In genomic region chr10:490256-490655, GRCh38 we compare ENCODE assay signal across 16 cellular contexts.
A peak's percentile ranks its signal among the peaks of the same experiment; 100 is the strongest.
DNase-seq lines count a peak whose midpoint lies in the region; ATAC-seq and TF ChIP-seq lines count a peak whose summit lies in the region.
"Had no signal": no experiment of that assay in that cellular context is flagged by ENCODE, and none has a peak within 500 bp of the region (broad histone marks: within the 10 kb centered on the region; RNA-seq: fewer than 3 reads in every experiment).

No MANE protein-coding gene starts in this region.

- H3K4me1 Mint-ChIP-seq in HFFc6 (ENCODE audit: low read depth) = peaks cover 9% of the 10 kb centered on the region
- peaks cover 4% of the 10 kb centered on the region for H3K4me1 Mint-ChIP-seq in stimulated activated naive CD8-positive, alpha-beta T cell treated with anti-CD3 and anti-CD28 coated beads, Interleukin-15, amount 100 ng/mL, for 72 hours

- H3K9me3 Mint-ChIP-seq in HFFc6 = no peaks in the 10 kb centered on the region
- H3K9me3 Mint-ChIP-seq in stimulated activated naive CD8-positive, alpha-beta T cell treated with anti-CD3 and anti-CD28 coated beads, Interleukin-15, amount 100 ng/mL, for 72 hours = no peaks in the 10 kb centered on the region
- H3K9me3 Mint-ChIP-seq: activated T-helper 2 cell treated with anti-CD3 and anti-CD28 coated beads, Interferon-gamma antibody, Interleukin-2, Interleukin-4, amounts not matched to agents 10 μg/mL and 5 μg/mL and 100 μg/mL, durations not matched to agents 14 hours and 24 hours and 36 hours had no signal

- TF ChIP-seq POLR2A in suprapubic skin (IDR thresholded peaks at IDR 0.05) = no peak

- H3K9me3 ChIP-seq in neural cell (ENCODE audit: low read length) (no peaks in the 10 kb centered on the region), suprapubic skin (no peaks in the 10 kb centered on the region)
- H3K9me3 ChIP-seq: BE2C had no signal

- H3K4me1 ChIP-seq in suprapubic skin = peaks cover 41% of the 10 kb centered on the region
- H3K4me1 ChIP-seq: BE2C had no signal

- H3K4me3 ChIP-seq in neural cell (ENCODE audit: low read length) = no peak overlapping the region
- no peak overlapping the region for H3K4me3 ChIP-seq in suprapubic skin

- peaks cover 2% of the 10 kb centered on the region; the same call in 1 of the 2 replicates for H3K27me3 Mint-ChIP-seq in HFFc6 (ENCODE audit: insufficient read depth)
- H3K27me3 Mint-ChIP-seq in stimulated activated naive CD8-positive, alpha-beta T cell treated with anti-CD3 and anti-CD28 coated beads, Interleukin-15, amount 100 ng/mL, for 72 hours = peaks cover 18% of the 10 kb centered on the region

- no peak overlapping the region for H2AFZ ChIP-seq in neural cell (ENCODE audit: low read depth, low read length)

- DNase-seq in HFFc6 (no peak), fibroblast of peridontal ligament (ENCODE audit: extremely low read depth) (peak; percentile 74), suprapubic skin (ENCODE audit: low spot score in 2 of 2) (peak; percentile 86 to 90), H4 (ENCODE audit: low spot score) (no peak), hippocampal formation (lab: John Stamatoyannopoulos, UW) (no peak)
- no peak for DNase-seq in stimulated activated naive CD8-positive, alpha-beta T cell treated with anti-CD3 and anti-CD28 coated beads, Interleukin-15, amount 100 ng/mL, for 72 hours
- DNase-seq: activated CD8-positive, alpha-beta T cell treated with anti-CD3 and anti-CD28 coated beads, Interleukin-2, amount 10 ng/mL, durations not matched to agents 7 days and 5 days; BE2C; DMS79; effector memory CD4-positive, alpha-beta T cell; NCI-H1694; NCI-H510A treated with DMSO at 0.1 percent for 48 hours; T1000 had no signal

- H3K9ac ChIP-seq in neural cell (ENCODE audit: low read length) = no peak overlapping the region

- no peaks in the 10 kb centered on the region for H3F3A ChIP-seq in neural cell (ENCODE audit: insufficient read depth, low read length, poor library complexity, severe bottlenecking)

- peaks cover 21% of the 10 kb centered on the region for H4K20me1 ChIP-seq in neural cell (ENCODE audit: insufficient read depth)

- ATAC-seq in stimulated activated naive CD8-positive, alpha-beta T cell treated with anti-CD3 and anti-CD28 coated beads, Interleukin-15, amount 100 ng/mL, for 72 hours = no peak
- ATAC-seq in GM21528 (IDR thresholded peaks at IDR 0.05; ENCODE audit: low FRiP score, unreplicated experiment) = no peak
- ATAC-seq: activated CD8-positive, alpha-beta T cell treated with anti-CD3 and anti-CD28 coated beads, Interleukin-2, amount 10 ng/mL, durations not matched to agents 7 days and 5 days had no signal

- H3K36me3 Mint-ChIP-seq in HFFc6 (ENCODE audit: low read depth) = peaks cover 4% of the 10 kb centered on the region; the same call in 1 of the 2 replicates

- WGBS in suprapubic skin = 62% methylated on average over 16 of the region's 16 CpGs

- no peak overlapping the region for H3K4me3 Mint-ChIP-seq in HFFc6
- no peak overlapping the region for H3K4me3 Mint-ChIP-seq in stimulated activated naive CD8-positive, alpha-beta T cell treated with anti-CD3 and anti-CD28 coated beads, Interleukin-15, amount 100 ng/mL, for 72 hours
- H3K4me3 Mint-ChIP-seq: activated CD8-positive, alpha-beta T cell treated with anti-CD3 and anti-CD28 coated beads, Interleukin-2, amount 10 ng/mL, durations not matched to agents 7 days and 5 days had no signal

- H3K27ac ChIP-seq in neural cell (ENCODE audit: low read length) (no peak overlapping the region), suprapubic skin (peak overlapping the region; percentile 74)

- peak overlapping the region; percentile 42; the same call in 1 of the 2 replicates for H3K27ac Mint-ChIP-seq in HFFc6
- H3K27ac Mint-ChIP-seq in stimulated activated naive CD8-positive, alpha-beta T cell treated with anti-CD3 and anti-CD28 coated beads, Interleukin-15, amount 100 ng/mL, for 72 hours = no peak overlapping the region
- H3K27ac Mint-ChIP-seq: activated CD8-positive, alpha-beta T cell treated with anti-CD3 and anti-CD28 coated beads, Interleukin-2, amount 10 ng/mL, durations not matched to agents 7 days and 5 days; activated T-helper 2 cell treated with anti-CD3 and anti-CD28 coated beads, Interferon-gamma antibody, Interleukin-2, Interleukin-4, amounts not matched to agents 10 μg/mL and 5 μg/mL and 100 μg/mL, durations not matched to agents 14 hours and 24 hours and 36 hours had no signal

- no peaks in the 10 kb centered on the region for H3K9me2 ChIP-seq in neural cell (ENCODE audit: insufficient read depth, low read length)

- TF ChIP-seq RAD21 in neural cell (conservative IDR thresholded peaks at IDR 0.05) = no peak

- TF ChIP-seq EP300 in neural cell (conservative IDR thresholded peaks at IDR 0.05; ENCODE audit: poor library complexity, severe bottlenecking) (no peak), suprapubic skin (IDR thresholded peaks at IDR 0.05) (peak; percentile 79)

- TF ChIP-seq CTCF in HFFc6 (IDR thresholded peaks at IDR 0.05) (no peak), neural cell (IDR thresholded peaks at IDR 0.05; ENCODE audit: poor library complexity, severe bottlenecking) (no peak), suprapubic skin (IDR thresholded peaks at IDR 0.05) (no peak)

- H3K36me3 ChIP-seq in neural cell (ENCODE audit: insufficient read depth, low read length) = no peaks in the 10 kb centered on the region
- no peaks in the 10 kb centered on the region for H3K36me3 ChIP-seq in suprapubic skin
- H3K36me3 ChIP-seq: BE2C had no signal

- H3K27me3 ChIP-seq in neural cell (ENCODE audit: insufficient read depth, low read depth, low read length) (no peaks in the 10 kb centered on the region), suprapubic skin (no peaks in the 10 kb centered on the region)
- H3K27me3 ChIP-seq: BE2C had no signal

- peaks cover 64% of the 10 kb centered on the region for H3K79me2 ChIP-seq in neural cell (replicated peaks; ENCODE audit: insufficient read depth, low read length)

- no peak overlapping the region for H3K4me2 ChIP-seq in neural cell (ENCODE audit: low read length)

TF ChIP-seq in neural cell, 6 proteins besides CTCF, POLR2A, EP300 and RAD21:
- TF ChIP-seq POLR2AphosphoS5 (IDR thresholded peaks at IDR 0.05) = no peak
- TF ChIP-seq EZH2 (IDR thresholded peaks at IDR 0.05; ENCODE audit: borderline replicate concordance, insufficient read depth, low read length, poor library complexity, severe bottlenecking) = no peak
- TF ChIP-seq MXI1 (conservative IDR thresholded peaks at IDR 0.05; ENCODE audit: poor library complexity, severe bottlenecking) = no peak
- peak; percentile 26 for TF ChIP-seq REST (IDR thresholded peaks at IDR 0.05; ENCODE audit: borderline replicate concordance)
- no peak for TF ChIP-seq SMC3 (conservative IDR thresholded peaks at IDR 0.05; ENCODE audit: poor library complexity)

Comparison
In these comparisons a context has a peak if more than half of its experiments do, and no peak if none do; other contexts are left out.
1. DNase-seq: peak in fibroblast of peridontal ligament (single experiment) and suprapubic skin (2 of 2); none in HFFc6 (single experiment), H4 (single experiment), stimulated activated naive CD8-positive, alpha-beta T cell treated with anti-CD3 and anti-CD28 coated beads, Interleukin-15, amount 100 ng/mL, for 72 hours (0 of 2) and hippocampal formation (0 of 2).